Comparison of ENCODE assay signal across 1 cellular context in genomic region chr9:77957652-77958051, GRCh38.
A peak's percentile ranks its signal among the peaks of the same experiment; 100 is the strongest.
TF ChIP-seq lines count a peak whose summit lies in the region.

No MANE protein-coding gene starts in this region.

TF ChIP-seq in K562, 482 proteins besides CTCF, POLR2A, EP300 and RAD21 (continued from another document and continues in another):
- TF ChIP-seq ZNF592 (IDR thresholded peaks at IDR 0.05) (peak; percentile 66; the same call in 1 of the 2 replicates), CEBPZ (IDR thresholded peaks at IDR 0.05; ENCODE audit: borderline replicate concordance, low read depth, low read length) (no peak), ZNF121 (CRISPR knock-in tag; conservative IDR thresholded peaks at IDR 0.05) (no peak), SAFB2 (IDR thresholded peaks at IDR 0.05; ENCODE audit: borderline replicate concordance, low read depth, low read length, severe bottlenecking) (no peak), RFX1 (IDR thresholded peaks at IDR 0.05) (peak; percentile 21; the same call in 1 of the 2 replicates), MGA (IDR thresholded peaks at IDR 0.05) (peak; percentile 47; the same call in 1 of the 2 replicates), THRAP3 (IDR thresholded peaks at IDR 0.05; ENCODE audit: borderline replicate concordance) (no peak), ZBTB40 (IDR thresholded peaks at IDR 0.05) (no peak), ZBTB40 (CRISPR knock-in tag; IDR thresholded peaks at IDR 0.05) (no peak), ZNF253 (CRISPR knock-in tag; conservative IDR thresholded peaks at IDR 0.05) (no peak), SIX5 (IDR thresholded peaks at IDR 0.05; ENCODE audit: borderline replicate concordance in 1 of 2, insufficient read depth in 1 of 2, low read depth in 1 of 2, low read length in 2 of 2) (no peak), HDAC1 (IDR thresholded peaks at IDR 0.05) (no peak), POU5F1 (IDR thresholded peaks at IDR 0.05; ENCODE audit: borderline replicate concordance, low read depth, low read length, partially characterized antibody) (no peak), USF2 (CRISPR knock-in tag; IDR thresholded peaks at IDR 0.05) (peak; percentile 43; the same call in 1 of the 2 replicates), ARID2 (IDR thresholded peaks at IDR 0.05) (no peak)
